37 cellular contexts compared by ENCODE assay signal in genomic region chr10:132997517-132998265, GRCh38. TPM values are rescaled to one million over a fixed set of nuclear protein-coding genes. Genes with fewer than 3 reads are reported as not detected.
"Had no signal": no experiment of that assay in that cellular context is flagged by ENCODE, and none has a peak within 500 bp of the region (broad histone marks: within the 10 kb centered on the region; RNA-seq: fewer than 3 reads in every experiment).

No MANE protein-coding gene starts in this region.

- H3K4me1 ChIP-seq: Peyer's patch had no signal

- ATAC-seq: activated CD8-positive, alpha-beta memory T cell treated with anti-CD3 and anti-CD28 coated beads, Interleukin-2, amount 10 ng/mL, durations not matched to agents 7 days and 5 days; activated naive CD8-positive, alpha-beta T cell treated with anti-CD3 and anti-CD28 coated beads, Interleukin-2, amount 50 U/mL, for 24 hours; PC-3 had no signal

- H3K27ac ChIP-seq: brain microvascular endothelial cell, cardiac muscle cell, Peyer's patch, VCaP had no signal

- H3K4me3 ChIP-seq: cardiac muscle cell, Peyer's patch had no signal

- H3K9me3 ChIP-seq: Peyer's patch had no signal

- H3K36me3 ChIP-seq: brain microvascular endothelial cell, cardiac muscle cell, Peyer's patch had no signal

- H3K27me3 ChIP-seq: brain microvascular endothelial cell, cardiac muscle cell, Peyer's patch had no signal

- DNase-seq: activated B cell treated with CpG ODN at 0.5 μM for 24 hours; activated CD4-positive, alpha-beta memory T cell treated with anti-CD3 and anti-CD28 coated beads for 36 hours; activated CD4-positive, alpha-beta T cell treated with anti-CD3 and anti-CD28 coated beads for 4 hours; activated CD4-positive, alpha-beta T cell treated with anti-CD3 and anti-CD28 coated beads, Interleukin-2, amount 50 U/mL, for 1 hour; activated CD4-positive, CD25-positive, alpha-beta regulatory T cell treated with anti-CD3 and anti-CD28 coated beads, Interleukin-2, amount 50 U/mL, for 72 hours; activated CD8-positive, alpha-beta memory T cell treated with anti-CD3 and anti-CD28 coated beads for 24 hours; activated CD8-positive, alpha-beta memory T cell treated with anti-CD3 and anti-CD28 coated beads, Interleukin-2, amount 10 ng/mL, durations not matched to agents 7 days and 5 days; activated CD8-positive, alpha-beta memory T cell treated with anti-CD3 and anti-CD28 coated beads, Interleukin-2, amount 50 U/mL, for 48 hours; activated effector memory CD4-positive, alpha-beta T cell treated with Interleukin-2 at 50 U/mL for 16 hours; activated naive CD4-positive, alpha-beta T cell treated with anti-CD3 and anti-CD28 coated beads, Interleukin-2, amount 10 ng/mL, durations not matched to agents 7 days and 5 days; activated naive CD8-positive, alpha-beta T cell treated with anti-CD3 and anti-CD28 coated beads, Interleukin-2, amount 50 U/mL, for 24 hours; activated T-cell treated with anti-CD3 and anti-CD28 coated beads, Interleukin-2, amount 50 U/mL, for 48 hours; anterior cingulate cortex; brain microvascular endothelial cell; KG1; MM.1S; NCI-H1092 treated with DMSO at 0.1 percent for 48 hours; NCI-H1417; NCI-H146; NCI-H187; NCI-H2029 treated with DMSO at 0.1 percent for 48 hours; NCI-H2107; NCI-H2171; NCI-H510A; NCI-H526; NCI-H748 treated with DMSO at 0.1 percent for 48 hours; NK-92 treated with Interleukin-12 subunit alpha and Interleukin-12 subunit beta, amount 100 ng/mL, for 24 hours; PC-3; Peyer's patch; RPMI8226; SW 1271; T-helper 1 cell; T-helper 2 cell; T-helper 9 cell had no signal

RNA-seq across cellular contexts. Expression of gene CFAP46, which starts 55.3 kb away (rescaled TPM):
- total RNA-seq: activated CD8-positive, alpha-beta memory T cell treated with anti-CD3 and anti-CD28 coated beads, Interleukin-2, amount 10 ng/mL, durations not matched to agents 7 days and 5 days; LHCN-M2; Peyer's patch had no signal
